8 cellular contexts compared by ENCODE assay signal in genomic region chrX:53435997-53436396, GRCh38. TPM values are rescaled to one million over a fixed set of nuclear protein-coding genes. Genes with fewer than 3 reads are reported as not detected.
DNase-seq lines count a peak whose midpoint lies in the region; ATAC-seq and TF ChIP-seq lines count a peak whose summit lies in the region.

No MANE protein-coding gene starts in this region.

- H3K9me3 Mint-ChIP-seq in GM23338: no peaks in the 10 kb centered on the region

- no peak overlapping the region for H3K4me3 Mint-ChIP-seq in GM23338

- H3K4me3 ChIP-seq in GM23338 (no peak overlapping the region), SJCRH30 (no peak overlapping the region)

- no peaks in the 10 kb centered on the region for H3K79me2 ChIP-seq in GM23338 (replicated peaks; ENCODE audit: insufficient read depth)

- no peaks in the 10 kb centered on the region for H3K9me3 ChIP-seq in SJCRH30 (replicated peaks)

- H3K4me2 ChIP-seq in GM23338: no peak overlapping the region

- H3K36me3 ChIP-seq in GM23338 (ENCODE audit: insufficient read depth) (no peaks in the 10 kb centered on the region), SJCRH30 (no peaks in the 10 kb centered on the region)

- no peak overlapping the region for H3K27ac Mint-ChIP-seq in GM23338

- H3K27me3 ChIP-seq in GM23338 (ENCODE audit: insufficient read depth) (peaks cover 17% of the 10 kb centered on the region), SJCRH30 (no peaks in the 10 kb centered on the region)

- DNase-seq in ELF-1 (ENCODE audit: low read depth, low spot score) (peak; percentile 77), GM23338 (ENCODE audit: low spot score) (peak; percentile 79), M059J (ENCODE audit: low read depth) (peak; percentile 71), SJCRH30 (peak; percentile 45 to 63), glomerular visceral epithelial cell (ENCODE audit: extremely low spot score) (peak; percentile 61), renal cortical epithelial cell (ENCODE audit: low read depth) (peak; percentile 65), foreskin melanocyte (no peak)
- peak; percentile 85 for DNase-seq in activated effector memory CD4-positive, alpha-beta T cell treated with anti-CD3 and anti-CD28 coated beads, Interleukin-2, amount 50 U/mL, for 16 hours

- no peak overlapping the region for H3K27ac ChIP-seq in GM23338 (ENCODE audit: low read depth)
- H3K27ac ChIP-seq in SJCRH30: no peak overlapping the region

- H3K4me1 ChIP-seq in GM23338 (ENCODE audit: insufficient read depth) (peaks cover 6% of the 10 kb centered on the region; the same call in 1 of the 2 replicates), SJCRH30 (no peaks in the 10 kb centered on the region)

- H3K36me3 Mint-ChIP-seq in GM23338 (ENCODE audit: low read depth): peaks cover 10% of the 10 kb centered on the region; the same call in 2 of the 3 replicates

- H4K20me1 ChIP-seq in GM23338 (replicated peaks; ENCODE audit: insufficient read depth): no peaks in the 10 kb centered on the region

- H3K9me2 ChIP-seq in GM23338 (ENCODE audit: insufficient read depth): no peaks in the 10 kb centered on the region

- no peaks in the 10 kb centered on the region for H3F3A ChIP-seq in GM23338 (replicated peaks; ENCODE audit: low read depth)

- H3K27me3 Mint-ChIP-seq in GM23338 (ENCODE audit: insufficient read depth, low read depth, poor library complexity): peaks cover 6% of the 10 kb centered on the region

- peak; percentile 61 for ATAC-seq in GM23338

- peak; percentile 60 to 78 for TF ChIP-seq CTCF in GM23338 (conservative IDR thresholded peaks at IDR 0.05; ENCODE audit: low read depth in 2 of 2)

- peaks cover 9% of the 10 kb centered on the region for H3K4me1 Mint-ChIP-seq in GM23338

- no peak overlapping the region for H2AFZ ChIP-seq in GM23338

TF ChIP-seq in GM23338, 12 proteins besides CTCF, POLR2A, EP300 and RAD21:
- TF ChIP-seq REST (IDR thresholded peaks at IDR 0.05; ENCODE audit: unreplicated experiment) (no peak), ETS1 (IDR thresholded peaks at IDR 0.05) (no peak)
TF ChIP-seq in GM23338: peak in this region for 0.

RNA-seq across cellular contexts. Expression of gene HSD17B10, which starts 1.8 kb away (rescaled TPM):
- 78.1 and 78.9 TPM in 2 replicates for total RNA-seq in GM23338 (2014; rRNA removed; shearing (Covaris generic))
- polyA plus RNA-seq in GM23338 (2016; fragmentation: Nextera tagmentation; extraction: Ambion mirVana): 121 TPM in 2 replicates
- 118 and 120 TPM in 2 replicates for total RNA-seq in M059J (2014; rRNA removed; shearing (Covaris generic))
- total RNA-seq in SJCRH30 (2014; rRNA removed; shearing (Covaris generic)): 95.4 and 116 TPM in 2 replicates
- 72.0 and 82.8 TPM in 2 replicates for total RNA-seq in renal cortical epithelial cell

RNA-seq across cellular contexts. Expression of gene RIBC1, which starts 13.3 kb away (rescaled TPM):
- 0.39 and 0.45 TPM in 2 replicates for total RNA-seq in GM23338 (2014; rRNA removed; shearing (Covaris generic))
- 0.37 and 0.55 TPM in 2 replicates for polyA plus RNA-seq in GM23338 (2016; fragmentation: Nextera tagmentation; extraction: Ambion mirVana)
- 0.94 and 2.2 TPM in 2 replicates for total RNA-seq in M059J (2014; rRNA removed; shearing (Covaris generic))
- total RNA-seq in SJCRH30 (2014; rRNA removed; shearing (Covaris generic)): 0.32 and 0.33 TPM in 2 replicates
- total RNA-seq in renal cortical epithelial cell: 1.2 and 2.8 TPM in 2 replicates

RNA-seq across cellular contexts. Expression of gene SMC1A, which starts 13.5 kb away (rescaled TPM):
- total RNA-seq in GM23338 (2014; rRNA removed; shearing (Covaris generic)): 43.5 and 63.3 TPM in 2 replicates
- 59.0 and 69.0 TPM in 2 replicates for polyA plus RNA-seq in GM23338 (2016; fragmentation: Nextera tagmentation; extraction: Ambion mirVana)
- total RNA-seq in M059J (2014; rRNA removed; shearing (Covaris generic)): 34.4 and 80.2 TPM in 2 replicates
- total RNA-seq in SJCRH30 (2014; rRNA removed; shearing (Covaris generic)): 58.6 and 58.8 TPM in 2 replicates
- total RNA-seq in renal cortical epithelial cell: 6.8 and 40.7 TPM in 2 replicates
